Comparison of ENCODE assay signal across 9 cellular contexts in genomic region chr21:29301703-29302102, GRCh38. TPM values are rescaled to one million over a fixed set of nuclear protein-coding genes. Genes with fewer than 3 reads are reported as not detected.
DNase-seq lines count a peak whose midpoint lies in the region; ATAC-seq and TF ChIP-seq lines count a peak whose summit lies in the region.
"Had no signal": no experiment of that assay in that cellular context is flagged by ENCODE, and none has a peak within 500 bp of the region (broad histone marks: within the 10 kb centered on the region; RNA-seq: fewer than 3 reads in every experiment).

No MANE protein-coding gene starts in this region.

- H3K36me3 ChIP-seq in psoas muscle (ENCODE audit: insufficient read depth in 1 of 2, low read depth in 1 of 2): no peaks in the 10 kb centered on the region
- no peaks in the 10 kb centered on the region for H3K36me3 ChIP-seq in CD4-positive, alpha-beta memory T cell (ENCODE audit: insufficient read depth, low read length)

- peaks cover 54% of the 10 kb centered on the region for H3K4me1 ChIP-seq in psoas muscle
- peaks cover 64% of the 10 kb centered on the region for H3K4me1 ChIP-seq in CD4-positive, alpha-beta memory T cell (ENCODE audit: insufficient read depth, low read length)

- peak overlapping the region in 1 of 7 donors; percentile 15 for H3K27ac Mint-ChIP-seq in CD4-positive, alpha-beta memory T cell

- peaks cover 6 to 7% of the 10 kb centered on the region in 2 donors for H3K36me3 Mint-ChIP-seq in CD4-positive, alpha-beta memory T cell

- H3K27me3 ChIP-seq in psoas muscle (ENCODE audit: insufficient read depth in 3 of 3, low read length in 2 of 3): no peaks in the 10 kb centered on the region
- H3K27me3 ChIP-seq in CD4-positive, alpha-beta memory T cell (ENCODE audit: insufficient read depth, low read length): no peaks in the 10 kb centered on the region

- no peak for TF ChIP-seq CTCF in epithelial cell of proximal tubule (conservative IDR thresholded peaks at IDR 0.05; ENCODE audit: low read depth, low read length)
- TF ChIP-seq CTCF in psoas muscle (IDR thresholded peaks at IDR 0.05): no peak

- H3K27me3 Mint-ChIP-seq in CD4-positive, alpha-beta memory T cell: no peaks in the 10 kb centered on the region

- H3K27ac ChIP-seq in psoas muscle: peak overlapping the region; percentile 98
- H3K27ac ChIP-seq in CD4-positive, alpha-beta memory T cell (ENCODE audit: low read depth, low read length): no peak overlapping the region

- peak overlapping the region; percentile 71 for H3K4me3 ChIP-seq in epithelial cell of proximal tubule (ENCODE audit: low read depth, low read length)
- peak overlapping the region; percentile 96 for H3K4me3 ChIP-seq in psoas muscle
- H3K4me3 ChIP-seq in CD4-positive, alpha-beta memory T cell (ENCODE audit: low read length in 2 of 2): no peak overlapping the region

- WGBS in psoas muscle, 3 donors: 50 to 61% (median 52%) methylated on average over 6 of the region's 6 CpGs

- CTCF ChIA-PET in CD4-positive, alpha-beta memory T cell (lab: Charles Lee; ENCODE audit: partially characterized antibody): interaction anchor here (2.4 to 2.8 kb wide), 3 partner anchors 29 to 75 kb away, joined by 8 to 14 read pairs (median 9); no protein-coding TSS in a partner anchor

- peaks cover 0 to 2% (median 0%) of the 10 kb centered on the region in 8 donors for H3K9me3 Mint-ChIP-seq in CD4-positive, alpha-beta memory T cell

- POLR2A ChIA-PET in CD4-positive, alpha-beta memory T cell (lab: Charles Lee; ENCODE audit: partially characterized antibody): interaction anchor here (4.3 kb wide), 1 partner anchor 223 kb away, joined by 42 read pairs; no protein-coding TSS in a partner anchor

- intact Hi-C loops in psoas muscle (cut with DNase I) (loop anchor here in 1 of 2 donors (5.0 kb wide), 1 partner anchor 36 kb away; no protein-coding TSS in a partner anchor), Right ventricle myocardium inferior (cut with DNase I) (loop anchor here (5.0 kb wide), 1 partner anchor 41 kb away; no protein-coding TSS in a partner anchor)
- intact Hi-C loops in CD4-positive, alpha-beta memory T cell (cut with micrococcal nuclease): no loop called here

- DNase-seq in EH (ENCODE audit: low read depth) (peak; percentile 35), NCI-H69 (lab: John Stamatoyannopoulos, UW) (peak; percentile 14), epithelial cell of proximal tubule (ENCODE audit: low read depth) (no peak), psoas muscle (no peak), Right ventricle myocardium inferior (ENCODE audit: missing footprints) (no peak), NCI-H748 (lab: John Stamatoyannopoulos, UW; ENCODE audit: unreplicated experiment) (no peak), D341Med (ENCODE audit: low spot score) (no peak)
- no peak for DNase-seq in CD4-positive, alpha-beta memory T cell
- DNase-seq: NCI-H1694 treated with DMSO at 0.1 percent for 48 hours had no signal

- H3K9me3 ChIP-seq in psoas muscle: no peaks in the 10 kb centered on the region
- H3K9me3 ChIP-seq in CD4-positive, alpha-beta memory T cell (ENCODE audit: control insufficient read depth in 1 of 2, low read length in 2 of 2): no peaks in the 10 kb centered on the region

- no peak for ATAC-seq in psoas muscle
- ATAC-seq in Right ventricle myocardium inferior: no peak

- peak overlapping the region in 1 of 8 donors; percentile 21 for H3K4me3 Mint-ChIP-seq in CD4-positive, alpha-beta memory T cell

- peaks cover 42 to 77% (median 61%) of the 10 kb centered on the region in 4 donors for H3K4me1 Mint-ChIP-seq in CD4-positive, alpha-beta memory T cell

RNA-seq across cellular contexts. Expression of gene BACH1, which starts 3.0 kb away (rescaled TPM):
- total RNA-seq in epithelial cell of proximal tubule (16.4 and 24.9 TPM in 2 replicates), psoas muscle (100 to 1,000 TPM in 1 of 4 donors, 10 to 100 TPM in 3; 48.3 to 115 (median 72.4) TPM), Right ventricle myocardium inferior (35.5 TPM)
- polyA plus RNA-seq in psoas muscle: 10 to 100 TPM in 2 of 3 donors, 1 to 10 TPM in 1; 9.8 to 20.1 (median 15.4) TPM
- total RNA-seq in CD4-positive, alpha-beta memory T cell: 10 to 100 TPM; 46.5 to 49.0 TPM
- polyA plus RNA-seq in CD4-positive, alpha-beta memory T cell: 10 to 100 TPM; 19.1 to 19.4 TPM

Comparison
In these comparisons a context has a peak if more than half of its experiments do, and no peak if none do; other contexts are left out.
1. DNase-seq: peak in EH (single experiment) and NCI-H69 (single experiment); none in epithelial cell of proximal tubule (single experiment), psoas muscle (0 of 2), Right ventricle myocardium inferior (single experiment), NCI-H748 (single experiment), D341Med (single experiment) and CD4-positive, alpha-beta memory T cell (0 of 5).
2. H3K4me3 ChIP-seq: peak in epithelial cell of proximal tubule (single experiment) and psoas muscle (single experiment); none in CD4-positive, alpha-beta memory T cell (0 of 2).